8 cellular contexts compared by ENCODE assay signal in the genomic region with DNA sequence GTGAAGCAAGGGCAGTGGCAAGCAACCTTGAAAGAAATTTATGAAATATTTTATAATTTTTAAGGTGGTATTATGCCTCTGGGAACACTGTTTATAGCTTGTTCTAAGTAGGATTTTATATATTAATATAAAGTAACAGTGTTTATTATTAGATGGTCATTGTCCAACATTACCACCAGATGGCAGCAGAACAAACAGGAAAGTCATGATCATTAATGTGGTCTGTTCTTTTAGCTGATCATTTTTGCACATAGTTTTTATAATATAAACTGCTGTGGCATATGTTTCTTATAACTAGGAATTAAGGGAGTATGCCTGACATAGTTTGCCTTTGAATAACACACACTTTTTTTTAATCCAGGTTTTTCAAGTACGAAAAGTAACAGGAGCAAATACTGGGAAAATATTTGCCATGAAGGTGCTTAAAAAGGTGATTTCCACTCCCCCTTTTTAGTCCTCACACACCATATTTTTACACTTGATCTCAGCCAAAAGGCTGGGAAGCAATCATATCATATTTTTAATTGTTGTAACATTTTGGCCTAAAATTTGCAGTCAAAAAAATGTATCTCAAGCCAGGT. TPM values are rescaled to one million over a fixed set of nuclear protein-coding genes. Genes with fewer than 3 reads are reported as not detected.
DNase-seq lines count a peak whose midpoint lies in the region; ATAC-seq and TF ChIP-seq lines count a peak whose summit lies in the region.

No MANE protein-coding gene starts in this region.

- no peaks in the 10 kb centered on the region for H3K27me3 ChIP-seq in CD8-positive, alpha-beta T cell (ENCODE audit: insufficient read depth, low read length)
- H3K27me3 ChIP-seq in H7 (ENCODE audit: control insufficient read depth, insufficient read depth, low read length), result no peaks in the 10 kb centered on the region

- CTCF ChIA-PET in CD8-positive, alpha-beta T cell (lab: Charles Lee), result interaction anchor here (0.6 to 2.6 kb wide), 17 partner anchors 8 to 659 kb away, joined by 3 to 10 read pairs (median 3); no protein-coding TSS in a partner anchor

- H3K9me3 ChIP-seq in CD8-positive, alpha-beta T cell (ENCODE audit: low read length), result no peaks in the 10 kb centered on the region

- no peak overlapping the region for H3K27ac Mint-ChIP-seq in CD8-positive, alpha-beta T cell

- H3K4me3 Mint-ChIP-seq in CD8-positive, alpha-beta T cell, result no peak overlapping the region

- H3K36me3 Mint-ChIP-seq in CD8-positive, alpha-beta T cell, result peaks cover 73% of the 10 kb centered on the region

- no peak overlapping the region for H3K4me3 ChIP-seq in CD8-positive, alpha-beta T cell (ENCODE audit: low read depth, low read length)
- no peak overlapping the region for H3K4me3 ChIP-seq in H7 (ENCODE audit: insufficient read depth, low read depth, low read length)

- H3K4me1 Mint-ChIP-seq in CD8-positive, alpha-beta T cell (ENCODE audit: low read depth), result peaks cover 11% of the 10 kb centered on the region

- intact Hi-C loops in CD8-positive, alpha-beta T cell (cut with DNase I, micrococcal nuclease), result loop anchor here (5.0 to 10.0 kb wide), 3 partner anchors 120 to 162 kb away; no protein-coding TSS in a partner anchor

- H3K36me3 ChIP-seq in CD8-positive, alpha-beta T cell (ENCODE audit: insufficient read depth, low read length), result peaks cover 14% of the 10 kb centered on the region
- peaks cover 3% of the 10 kb centered on the region for H3K36me3 ChIP-seq in H7 (replicated peaks; ENCODE audit: control insufficient read depth, insufficient read depth, low read length)

- TF ChIP-seq CTCF in CD8-positive, alpha-beta T cell (IDR thresholded peaks at IDR 0.05), result peak; percentile 62

- POLR2A ChIA-PET in CD8-positive, alpha-beta T cell (lab: Charles Lee), result interaction anchor here (0.9 kb wide), 3 partner anchors 16 to 32 kb away, joined by 3 read pairs; no protein-coding TSS in a partner anchor

- H3K4me1 ChIP-seq in CD8-positive, alpha-beta T cell (ENCODE audit: insufficient read depth, low read length), result no peaks in the 10 kb centered on the region

- H3K27ac ChIP-seq in CD8-positive, alpha-beta T cell (ENCODE audit: low read depth, low read length), result no peak overlapping the region

- no peaks in the 10 kb centered on the region for H3K9me3 Mint-ChIP-seq in CD8-positive, alpha-beta T cell

- ATAC-seq in CD8-positive, alpha-beta T cell, result peak; percentile 70
- no peak for ATAC-seq in HG03432 (IDR thresholded peaks at IDR 0.05; ENCODE audit: unreplicated experiment)

- no peak for DNase-seq in CD8-positive, alpha-beta T cell
- DNase-seq in H7 (peak; percentile 64), NCI-H748 (lab: John Stamatoyannopoulos, UW; ENCODE audit: unreplicated experiment) (peak; percentile 46), cerebellar cortex (ENCODE audit: low spot score) (peak; percentile 62), lung microvascular endothelial cell (ENCODE audit: low read depth in 2 of 2) (peak; percentile 53 to 65), mesenteric fat pad (ENCODE audit: low spot score) (no peak), UCSD-AML1 (lab: John Stamatoyannopoulos, UW; ENCODE audit: unreplicated experiment) (no peak)

- no peaks in the 10 kb centered on the region for H3K27me3 Mint-ChIP-seq in CD8-positive, alpha-beta T cell (ENCODE audit: low read depth)

RNA-seq across cellular contexts. Expression of gene RPS6KB1, which starts 21.4 kb away (rescaled TPM):
- 100 to 1,000 TPM; 153 to 171 TPM for total RNA-seq in CD8-positive, alpha-beta T cell
- total RNA-seq in H7 (2014; rRNA removed; shearing (Covaris generic)), result 14.0 and 17.8 TPM in 2 replicates
- 17.7 and 24.2 TPM in 2 replicates for total RNA-seq in lung microvascular endothelial cell
- 43.0 TPM for total RNA-seq in mesenteric fat pad

RNA-seq across cellular contexts. Expression of gene TUBD1, which starts 21.6 kb away (rescaled TPM):
- 10 to 100 TPM in 1 of 2 experiments, 1 to 10 TPM in 1; 9.7 to 11.0 TPM for total RNA-seq in CD8-positive, alpha-beta T cell
- 10.2 and 10.6 TPM in 2 replicates for total RNA-seq in H7 (2014; rRNA removed; shearing (Covaris generic))
- total RNA-seq in lung microvascular endothelial cell (5.0 and 8.3 TPM in 2 replicates), mesenteric fat pad (6.8 TPM)

RNA-seq across cellular contexts. Expression of gene RNFT1, which starts 50.2 kb away (rescaled TPM):
- total RNA-seq in CD8-positive, alpha-beta T cell, result 10 to 100 TPM; 21.2 to 26.6 TPM
- 4.5 TPM in 2 replicates for total RNA-seq in H7 (2014; rRNA removed; shearing (Covaris generic))
- total RNA-seq in lung microvascular endothelial cell (7.6 and 9.7 TPM in 2 replicates), mesenteric fat pad (30.7 TPM)

Comparison
In these comparisons a context has a peak if more than half of its experiments do, and no peak if none do; other contexts are left out.
1. DNase-seq: peak in H7 (single experiment), NCI-H748 (single experiment), cerebellar cortex (single experiment) and lung microvascular endothelial cell (2 of 2); none in CD8-positive, alpha-beta T cell (0 of 7), mesenteric fat pad (single experiment) and UCSD-AML1 (single experiment).